ENCODE assay signal across 20 cellular contexts in genomic region chr18:22180722-22181121, GRCh38. TPM values are rescaled to one million over a fixed set of nuclear protein-coding genes. Genes with fewer than 3 reads are reported as not detected.
"Had no signal": no experiment of that assay in that cellular context is flagged by ENCODE, and none has a peak within 500 bp of the region (broad histone marks: within the 10 kb centered on the region; RNA-seq: fewer than 3 reads in every experiment).

No MANE protein-coding gene starts in this region.

- ATAC-seq: activated naive CD4-positive, alpha-beta T cell treated with anti-CD3 and anti-CD28 coated beads, Interleukin-2, amount 50 U/mL, for 72 hours; activated T-helper 17 cell treated with anti-CD3 and anti-CD28 coated beads, Interleukin-2, amount 50 U/mL, for 72 hours; foreskin keratinocyte; mucosa of descending colon had no signal

- H3K27me3 ChIP-seq: colonic mucosa, thyroid gland had no signal

- H3K36me3 ChIP-seq: breast epithelium, colonic mucosa had no signal

- H3K4me3 ChIP-seq: breast epithelium, colonic mucosa, mucosa of descending colon, thyroid gland had no signal

- DNase-seq: activated CD8-positive, alpha-beta memory T cell treated with anti-CD3 and anti-CD28 coated beads for 24 hours; activated CD8-positive, alpha-beta memory T cell treated with anti-CD3 and anti-CD28 coated beads, Interleukin-2, amount 50 U/mL, for 4 hours; activated T-cell treated with anti-CD3 and anti-CD28 coated beads, Interleukin-2, amount 50 U/mL, for 24 hours; colonic mucosa; foreskin keratinocyte; hypothalamus; mesenchymal stem cell; mucosa of descending colon; naive B cell; posterior cingulate gyrus; retina; stimulated activated CD4-positive, alpha-beta T cell treated with anti-CD3 and anti-CD28 coated beads, Interleukin-4, amount 100 ng/mL, for 24 hours; stimulated activated naive CD4-positive, alpha-beta T cell treated with Interleukin-2 at 50 U/mL for 16 hours; T-helper 1 cell; thyroid gland had no signal

- H3K27ac ChIP-seq: breast epithelium, epithelial cell of prostate, foreskin keratinocyte, thyroid gland had no signal

- H3K9me3 ChIP-seq: breast epithelium, colonic mucosa, mucosa of descending colon, thyroid gland had no signal

- H3K4me1 ChIP-seq: breast epithelium, foreskin keratinocyte, thyroid gland had no signal

RNA-seq across cellular contexts. Expression of gene GATA6, which starts 11.3 kb away (rescaled TPM):
- total RNA-seq: activated naive CD4-positive, alpha-beta T cell treated with anti-CD3 and anti-CD28 coated beads, Interleukin-2, amount 50 U/mL, for 72 hours; activated T-helper 17 cell treated with anti-CD3 and anti-CD28 coated beads, Interleukin-2, amount 50 U/mL, for 72 hours; neural crest cell had no signal
